In the genomic region with DNA sequence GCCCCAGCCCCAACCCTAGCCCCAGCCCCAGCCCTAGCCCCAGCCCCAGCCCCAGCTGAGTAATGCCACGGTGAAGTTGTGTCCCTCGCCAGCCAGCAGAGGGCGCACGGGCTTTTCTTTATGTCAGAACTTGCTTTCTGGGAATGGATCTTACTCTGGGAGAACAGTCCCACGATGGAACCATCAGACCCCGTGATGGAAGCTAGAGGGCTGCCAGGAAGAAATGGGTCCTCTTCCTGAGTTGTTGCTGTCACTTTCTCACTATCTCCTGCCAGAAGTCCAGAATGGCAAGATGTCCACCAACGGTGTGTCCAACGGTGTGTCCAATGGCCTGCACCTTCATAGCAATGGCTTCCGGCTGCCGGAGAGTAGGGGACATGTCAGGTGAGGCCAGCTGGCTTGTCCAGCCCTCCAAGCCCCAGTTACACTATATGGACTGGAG, we compare ENCODE assay signal across 8 cellular contexts. TPM values are rescaled to one million over a fixed set of nuclear protein-coding genes. Genes with fewer than 3 reads are reported as not detected.
DNase-seq lines count a peak whose midpoint lies in the region; ATAC-seq, FAIRE-seq and TF ChIP-seq lines count a peak whose summit lies in the region.

No MANE protein-coding gene starts in this region.

- CTCF ChIA-PET in AG04449 (lab: Yijun Ruan, JAX): interaction anchor here (0.6 to 18.6 kb wide), 63 partner anchors 14 to 383 kb away, joined by 3 to 671 read pairs (median 5); a partner anchor contains a TSS
- CTCF ChIA-PET in PC-9 (lab: Charles Lee): interaction anchor here (0.6 to 1.5 kb wide), 7 partner anchors 10 to 1580 kb away, joined by 3 to 10 read pairs (median 5); no protein-coding TSS in a partner anchor

- no peaks in the 10 kb centered on the region for H3K4me1 ChIP-seq in PC-9 (replicated peaks; ENCODE audit: insufficient read depth)

- ATAC-seq in GM18511 (IDR thresholded peaks at IDR 0.05; ENCODE audit: unreplicated experiment): no peak

- H3K9me3 Mint-ChIP-seq in nephron progenitor cell: no peaks in the 10 kb centered on the region

- H3K9me3 ChIP-seq in PC-9 (ENCODE audit: insufficient read depth, low read depth): no peaks in the 10 kb centered on the region

- no peaks in the 10 kb centered on the region for H3F3A ChIP-seq in PC-9 (ENCODE audit: insufficient read depth, low read depth)

- DNase-seq in AG04449 (ENCODE audit: low read depth, low spot score) (no peak), GM18507 (ENCODE audit: extremely low spot score, insufficient read length, low read depth) (peak; percentile 28), PC-9 (peak in 1 of 2 experiments; percentile 43), activated T-helper 1 cell treated with Interleukin-2 at 50 U/mL for 16 hours (ENCODE audit: low read depth) (peak; percentile 42), fibroblast of peridontal ligament (ENCODE audit: extremely low read depth) (peak; percentile 62), nephron progenitor cell (peak; percentile 87)
- peak; percentile 9 to 61 (median 49) for DNase-seq in stimulated activated naive CD4-positive, alpha-beta T cell (lab: John Stamatoyannopoulos, UW)

- no peaks in the 10 kb centered on the region for H3K79me2 ChIP-seq in PC-9 (ENCODE audit: low read depth)

- TF ChIP-seq CTCF in AG04449 (IDR thresholded peaks at IDR 0.05; ENCODE audit: insufficient read depth, low read length, missing control alignments) (peak; percentile 82), PC-9 (conservative IDR thresholded peaks at IDR 0.05) (peak; percentile 72), nephron progenitor cell (IDR thresholded peaks at IDR 0.05) (peak; percentile 44)

- no peak overlapping the region for H2AFZ ChIP-seq in PC-9

- intact Hi-C loops in PC-9 (cut with micrococcal nuclease; ENCODE audit: unreplicated experiment): no loop called here

- no peak overlapping the region for H3K27ac ChIP-seq in PC-9

- no peak overlapping the region for H3K4me3 ChIP-seq in AG04449 (ENCODE audit: low read depth, low read length)
- no peak overlapping the region for H3K4me3 ChIP-seq in PC-9

- H4K20me1 ChIP-seq in PC-9 (ENCODE audit: insufficient read depth): no peaks in the 10 kb centered on the region

- peak; percentile 57 for FAIRE-seq in GM18507 (lab: Jason Lieb, UNC)

- no TSS peak for BruUV-seq in PC-9 (replicated peaks; lab: Mats Ljungman, UMichigan)

- no peak overlapping the region for H3K4me3 Mint-ChIP-seq in nephron progenitor cell

- POLR2A ChIA-PET in AG04449 (lab: Yijun Ruan, JAX) (no interaction called here), PC-9 (lab: Charles Lee; ENCODE audit: unreplicated experiment) (no interaction called here)

- H3K27me3 Mint-ChIP-seq in nephron progenitor cell (ENCODE audit: low read depth, poor library complexity): no peaks in the 10 kb centered on the region

- no peak overlapping the region for H3K27ac Mint-ChIP-seq in nephron progenitor cell

- H3K27me3 ChIP-seq in PC-9 (ENCODE audit: insufficient read depth, low read depth): no peaks in the 10 kb centered on the region

- no peak overlapping the region for H3K4me2 ChIP-seq in PC-9

- no peaks in the 10 kb centered on the region for H3K9me2 ChIP-seq in PC-9 (ENCODE audit: insufficient read depth)

- peaks cover 20% of the 10 kb centered on the region for H3K36me3 Mint-ChIP-seq in nephron progenitor cell (ENCODE audit: low read depth)

- no peaks in the 10 kb centered on the region for H3K36me3 ChIP-seq in PC-9 (ENCODE audit: low read depth)

- H3K4me1 Mint-ChIP-seq in nephron progenitor cell: peaks cover 51% of the 10 kb centered on the region

RNA-seq across cellular contexts. Expression of a gene that starts 25.2 kb away (rescaled TPM):
- total RNA-seq in PC-9 (2021): 32.0 and 32.8 TPM in 2 replicates

RNA-seq across cellular contexts. Expression of a gene that starts 45.0 kb away (rescaled TPM):
- total RNA-seq in PC-9 (2021): 43.7 and 49.8 TPM in 2 replicates
